9 cellular contexts compared by ENCODE assay signal in the genomic region with DNA sequence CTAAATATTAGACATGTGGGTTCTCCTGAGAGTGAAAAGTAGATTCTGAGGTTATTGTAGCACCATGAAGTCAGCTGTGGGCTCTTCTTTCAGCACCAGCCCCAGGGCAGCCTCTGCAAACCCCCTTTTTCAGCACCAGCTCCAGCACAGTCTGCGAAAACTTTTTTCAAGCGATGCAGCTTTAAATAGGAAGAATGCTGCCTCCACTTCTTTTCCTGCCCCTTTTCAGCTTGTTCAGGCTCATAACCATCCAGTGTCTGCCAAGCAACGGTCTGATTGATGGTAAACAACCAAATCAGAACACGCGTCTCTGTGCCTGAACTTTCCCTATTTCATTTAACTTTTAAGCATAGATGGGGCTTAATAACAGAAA. TPM values are rescaled to one million over a fixed set of nuclear protein-coding genes. Genes with fewer than 3 reads are reported as not detected.
DNase-seq lines count a peak whose midpoint lies in the region; ATAC-seq and TF ChIP-seq lines count a peak whose summit lies in the region.
"Had no signal": no experiment of that assay in that cellular context is flagged by ENCODE, and none has a peak within 500 bp of the region (broad histone marks: within the 10 kb centered on the region; RNA-seq: fewer than 3 reads in every experiment).

Gene COL5A2 (minus strand): TSS at position 155 of the 373 bp plus-strand sequence. CDS start 157 bp downstream, outside the sequence.

- peak in 1 of 2 donors; percentile 2 for DNase-seq in activated T-cell treated with anti-CD3 and anti-CD28 coated beads, Interleukin-2, amount 50 U/mL, for 72 hours
- no peak for DNase-seq in activated T-cell treated with anti-CD3 and anti-CD28 coated beads, Interleukin-2, amount 50 U/mL, for 1 hour
- peak; percentile 55 for DNase-seq in ecto neural progenitor cell (ENCODE audit: low spot score)
- peak; percentile 63 to 89 for DNase-seq in lower leg skin (ENCODE audit: low spot score in 2 of 2)
- DNase-seq in transverse colon: peak; percentile 24
- no peak for DNase-seq in AML-193 (lab: John Stamatoyannopoulos, UW)
- no peak for DNase-seq in NCI-H2171 (lab: John Stamatoyannopoulos, UW)
- DNase-seq in stimulated activated CD8-positive, alpha-beta memory T cell treated with anti-CD3 and anti-CD28 coated beads, Interleukin-4, amount 100 ng/mL, for 48 hours: no peak
- DNase-seq: CD4-positive, CD25-positive, alpha-beta regulatory T cell had no signal

- H3K36me3 Mint-ChIP-seq in activated T-cell treated with anti-CD3 and anti-CD28 coated beads, Interleukin-2, amount 50 U/mL, for 72 hours (ENCODE audit: insufficient read depth in 2 of 2): no peaks in the 10 kb centered on the region
- H3K36me3 Mint-ChIP-seq: CD4-positive, CD25-positive, alpha-beta regulatory T cell had no signal

- no peak within 1 kb of the TSS for H3K27ac Mint-ChIP-seq in activated T-cell treated with anti-CD3 and anti-CD28 coated beads, Interleukin-2, amount 50 U/mL, for 72 hours
- H3K27ac Mint-ChIP-seq: CD4-positive, CD25-positive, alpha-beta regulatory T cell had no signal

- H3K9me3 ChIP-seq in transverse colon: no peaks in the 10 kb centered on the region

- in situ Hi-C loops in transverse colon (cut with MboI; ENCODE audit: low pct_ligation_motif_present in 1 of 4, low pct_unique_long_range_greater_than_20kb in 1 of 4, low sequenced_read_pairs in 3 of 4): no loop called here

- H3K36me3 ChIP-seq in transverse colon: no peaks in the 10 kb centered on the region

- H3K4me3 ChIP-seq in lower leg skin (ENCODE audit: low read depth, poor library complexity, severe bottlenecking) (peak within 1 kb of the TSS; percentile 27), transverse colon (peak within 1 kb of the TSS; percentile 29 to 57 (median 40))

- no peak for TF ChIP-seq CTCF in lower leg skin (IDR thresholded peaks at IDR 0.05)
- TF ChIP-seq CTCF in transverse colon (IDR thresholded peaks at IDR 0.05): no peak

- peak within 1 kb of the TSS; percentile 44 to 51 for H3K4me3 Mint-ChIP-seq in activated T-cell treated with anti-CD3 and anti-CD28 coated beads, Interleukin-2, amount 50 U/mL, for 72 hours

- WGBS in lower leg skin, 2 donors: 3 to 6% methylated on average over 5 of the region's 5 CpGs
- 5 to 9% methylated on average over 4 to 5 of the region's 5 CpGs for WGBS in transverse colon (ENCODE audit: low coverage in 1 of 2), 2 donors

- no peaks in the 10 kb centered on the region for H3K27me3 ChIP-seq in transverse colon

- TF ChIP-seq EP300 in transverse colon (IDR thresholded peaks at IDR 0.05; ENCODE audit: low read depth): no peak

- ATAC-seq in activated T-cell treated with anti-CD3 and anti-CD28 coated beads, Interleukin-2, amount 50 U/mL, for 72 hours (replicated peaks in 1 of 2): peak in 1 of 2 donors; percentile 22

- peak within 1 kb of the TSS; percentile 78 to 88 (median 84) for H3K27ac ChIP-seq in transverse colon

- no peaks in the 10 kb centered on the region for H3K9me3 Mint-ChIP-seq in activated T-cell treated with anti-CD3 and anti-CD28 coated beads, Interleukin-2, amount 50 U/mL, for 72 hours

- peaks cover 19% of the 10 kb centered on the region for H3K27me3 Mint-ChIP-seq in activated T-cell treated with anti-CD3 and anti-CD28 coated beads, Interleukin-2, amount 50 U/mL, for 72 hours (ENCODE audit: low read depth)
- H3K27me3 Mint-ChIP-seq: CD4-positive, CD25-positive, alpha-beta regulatory T cell had no signal

- H3K4me1 Mint-ChIP-seq in activated T-cell treated with anti-CD3 and anti-CD28 coated beads, Interleukin-2, amount 50 U/mL, for 72 hours (ENCODE audit: low read depth): peaks cover 16% of the 10 kb centered on the region

- intact Hi-C loops in lower leg skin (cut with DNase I; ENCODE audit: low total_unique reads) (no loop called here), transverse colon (cut with DNase I; ENCODE audit: low total_unique reads) (no loop called here)

- H3K4me1 ChIP-seq in transverse colon: peaks cover 0 to 22% (median 4%) of the 10 kb centered on the region in 4 donors

- TF ChIP-seq POLR2A in lower leg skin (IDR thresholded peaks at IDR 0.05) (no peak), transverse colon (IDR thresholded peaks at IDR 0.05) (peak; percentile 44)

RNA-seq across cellular contexts. Expression of gene COL5A2, which starts in this region (rescaled TPM):
- 1 to 10 TPM in 1 of 2 donors, under 1 TPM in 1; 0.60 to 1.8 TPM for total RNA-seq in activated T-cell treated with anti-CD3 and anti-CD28 coated beads, Interleukin-2, amount 50 U/mL, for 72 hours
- total RNA-seq in lower leg skin: 10 to 100 TPM in 3 of 4 donors, 1 to 10 TPM in 1; 7.7 to 29.5 (median 16.9) TPM
- 10 to 100 TPM; 16.1 to 62.8 (median 33.1) TPM for total RNA-seq in transverse colon

Comparison
In these comparisons a context has a peak if more than half of its experiments do, and no peak if none do; other contexts are left out.
1. DNase-seq: peak in ecto neural progenitor cell (single experiment), lower leg skin (2 of 2) and transverse colon (single experiment); none in activated T-cell treated with anti-CD3 and anti-CD28 coated beads, Interleukin-2, amount 50 U/mL, for 1 hour (single experiment), AML-193 (0 of 2), NCI-H2171 (single experiment) and stimulated activated CD8-positive, alpha-beta memory T cell treated with anti-CD3 and anti-CD28 coated beads, Interleukin-4, amount 100 ng/mL, for 48 hours (single experiment).